ENCODE assay signal across 8 cellular contexts in genomic region chr1:246753670-246754535, GRCh38. TPM values are rescaled to one million over a fixed set of nuclear protein-coding genes. Genes with fewer than 3 reads are reported as not detected.
DNase-seq lines count a peak whose midpoint lies in the region; ATAC-seq and TF ChIP-seq lines count a peak whose summit lies in the region.

No MANE protein-coding gene starts in this region.

- H3K4me1 Mint-ChIP-seq in activated naive CD4-positive, alpha-beta T cell treated with anti-CD3 and anti-CD28 coated beads for 36 hours (ENCODE audit: low read depth), result no peaks in the 10 kb centered on the region

- no peaks in the 10 kb centered on the region for H3K27me3 Mint-ChIP-seq in activated naive CD4-positive, alpha-beta T cell treated with anti-CD3 and anti-CD28 coated beads for 36 hours (ENCODE audit: low read depth)

- H3K36me3 Mint-ChIP-seq in activated naive CD4-positive, alpha-beta T cell treated with anti-CD3 and anti-CD28 coated beads for 36 hours (ENCODE audit: low read depth), result no peaks in the 10 kb centered on the region

- CTCF ChIA-PET in activated naive CD4-positive, alpha-beta T cell treated with anti-CD3 and anti-CD28 coated beads for 36 hours (lab: Charles Lee), result interaction anchor here (0.6 to 1.4 kb wide), 5 partner anchors 13 to 152 kb away, joined by 3 to 4 read pairs (median 4); no protein-coding TSS in a partner anchor

- peaks cover 2% of the 10 kb centered on the region; the same call in 1 of the 2 replicates for H3K36me3 ChIP-seq in SJSA1
- peaks cover 2% of the 10 kb centered on the region for H3K36me3 ChIP-seq in cardiac muscle cell

- H3K27me3 ChIP-seq in SJSA1 (replicated peaks), result no peaks in the 10 kb centered on the region
- H3K27me3 ChIP-seq in cardiac muscle cell, result no peaks in the 10 kb centered on the region

- peak; percentile 65 for ATAC-seq in GM21381 (IDR thresholded peaks at IDR 0.05; ENCODE audit: unreplicated experiment)

- H3K27ac ChIP-seq in SJSA1 (no peak overlapping the region), cardiac muscle cell (no peak overlapping the region)

- peak; percentile 81 for TF ChIP-seq CTCF in cardiac muscle cell (IDR thresholded peaks at IDR 0.05; ENCODE audit: low read depth, low read length)

- H3K4me3 Mint-ChIP-seq in activated naive CD4-positive, alpha-beta T cell treated with anti-CD3 and anti-CD28 coated beads for 36 hours, result no peak overlapping the region

- H3K4me3 ChIP-seq in SJSA1, result no peak overlapping the region
- H3K4me3 ChIP-seq in cardiac muscle cell, result no peak overlapping the region

- H3K9me3 Mint-ChIP-seq in activated naive CD4-positive, alpha-beta T cell treated with anti-CD3 and anti-CD28 coated beads for 36 hours, result no peaks in the 10 kb centered on the region

- H3K9me3 ChIP-seq in SJSA1 (replicated peaks), result no peaks in the 10 kb centered on the region
- no peaks in the 10 kb centered on the region for H3K9me3 ChIP-seq in cardiac muscle cell (ENCODE audit: low read depth)

- peak; percentile 29 for DNase-seq in DMS 273 treated with DMSO at 0.1 percent for 48 hours (lab: John Stamatoyannopoulos, UW)
- peak in 44 of 76 experiments; percentile 2 to 62 (median 22) for DNase-seq in HUDEP-2 (lab: John Stamatoyannopoulos, UW; ENCODE audit: unreplicated experiment in 76 of 76)
- DNase-seq in SJSA1 (ENCODE audit: low read depth in 1 of 2, low spot score in 2 of 2), result peak; percentile 61 to 67
- peak; percentile 72 for DNase-seq in activated naive CD4-positive, alpha-beta T cell treated with anti-CD3 and anti-CD28 coated beads for 36 hours
- DNase-seq in cardiac muscle cell (ENCODE audit: low read depth in 1 of 2, low spot score in 1 of 2), result peak; percentile 61 to 68
- DNase-seq in putamen (ENCODE audit: low spot score), result peak; percentile 39
- DNase-seq in 8988T, result no peak

- intact Hi-C loops in activated naive CD4-positive, alpha-beta T cell treated with anti-CD3 and anti-CD28 coated beads for 36 hours (cut with micrococcal nuclease), result loop anchor here (1.0 kb wide), 3 partner anchors 55 to 257 kb away; no protein-coding TSS in a partner anchor

- H3K27ac Mint-ChIP-seq in activated naive CD4-positive, alpha-beta T cell treated with anti-CD3 and anti-CD28 coated beads for 36 hours, result no peak overlapping the region

- H3K4me1 ChIP-seq in SJSA1 (replicated peaks) (peaks cover 4% of the 10 kb centered on the region), cardiac muscle cell (ENCODE audit: low read depth) (no peaks in the 10 kb centered on the region)

RNA-seq across cellular contexts. Expression of gene SCCPDH, which starts 29.7 kb away (rescaled TPM):
- total RNA-seq in SJSA1 (2014; rRNA removed; shearing (Covaris generic)), result 45.5 and 53.5 TPM in 2 replicates
- total RNA-seq in activated naive CD4-positive, alpha-beta T cell treated with anti-CD3 and anti-CD28 coated beads for 36 hours, result 10 to 100 TPM; 23.8 to 24.3 TPM
- 43.6 and 55.5 TPM in 2 replicates for total RNA-seq in cardiac muscle cell
- 88.0 and 91.3 TPM in 2 replicates for polyA plus RNA-seq in cardiac muscle cell
